Comparison of ENCODE assay signal across 8 cellular contexts in the genomic region with DNA sequence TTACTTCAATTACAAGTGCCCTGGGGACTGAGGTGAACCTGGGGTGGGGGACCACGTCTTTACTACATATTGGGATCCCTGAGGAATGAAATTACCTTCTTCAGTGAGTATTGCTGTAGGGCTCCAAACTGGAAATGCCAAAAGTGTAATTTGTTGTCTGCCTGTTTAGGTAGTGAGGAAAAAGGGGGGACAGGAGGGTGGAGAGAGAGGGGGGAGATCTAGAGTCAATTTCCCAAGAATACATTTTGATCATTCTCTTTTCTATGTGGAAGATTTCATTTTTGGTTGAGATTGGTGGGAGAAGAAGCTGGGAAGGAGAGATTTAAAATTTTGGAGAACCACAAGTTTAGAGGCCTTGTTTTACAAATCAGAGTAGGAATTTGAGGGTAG.
DNase-seq lines count a peak whose midpoint lies in the region; ATAC-seq, FAIRE-seq and TF ChIP-seq lines count a peak whose summit lies in the region.

No MANE protein-coding gene starts in this region.

- WGBS in H9 (ENCODE audit: extremely low coverage, insufficient read length, low lambda C conversion rate), result no CpG with 5 or more reads among the region's 1 CpG
- 41 to 70% methylated on average over 1 of the region's 1 CpG for WGBS in gastroesophageal sphincter (ENCODE audit: low coverage in 1 of 2), 2 donors
- 37 to 49% methylated on average over 1 of the region's 1 CpG for WGBS in sigmoid colon, 2 donors

- H2AFZ ChIP-seq in H9 (ENCODE audit: low read length), result no peak overlapping the region

- H3K14ac ChIP-seq in H9 (ENCODE audit: insufficient read depth, low read length), result peak overlapping the region; percentile 94; the same call in 1 of the 2 replicates

- H3K4me1 Mint-ChIP-seq in H9 (peaks cover 33 to 34% of the 10 kb centered on the region in 2 experiments), WTC11 (peaks cover 37% of the 10 kb centered on the region)

- FAIRE-seq in HTR-8/SVneo (lab: Jason Lieb, UNC), result no peak

- no peaks in the 10 kb centered on the region; a peak in 1 of 5 replicates for H3K9me3 Mint-ChIP-seq in H9
- no peaks in the 10 kb centered on the region for H3K9me3 Mint-ChIP-seq in WTC11

- no peak overlapping the region for H3K56ac ChIP-seq in H9 (ENCODE audit: insufficient read length, low read depth, low read length)

- no peak overlapping the region for H4K5ac ChIP-seq in H9 (ENCODE audit: insufficient read length, low read depth, low read length)

- no peaks in the 10 kb centered on the region for H3K79me1 ChIP-seq in H9 (ENCODE audit: insufficient read depth, low read depth, low read length, poor library complexity, severe bottlenecking)

- H3K4me3 Mint-ChIP-seq in H9 (peak overlapping the region; percentile 83 to 96), WTC11 (peak overlapping the region; percentile 78)

- no peak overlapping the region for H2BK120ac ChIP-seq in H9 (ENCODE audit: low read depth, low read length, poor library complexity, severe bottlenecking)

- peak overlapping the region; percentile 68 for H3K9ac ChIP-seq in H9 (ENCODE audit: extremely low read depth, insufficient read length, low read length)

- H3K4me3 ChIP-seq in gastroesophageal sphincter (peak overlapping the region in 1 of 2 donors; percentile 56), sigmoid colon (peak overlapping the region in 2 of 4 donors; percentile 53 to 58)

- H3K36me3 Mint-ChIP-seq in H9 (ENCODE audit: insufficient read depth in 1 of 3, low read depth in 3 of 3) (peaks cover 0 to 8% (median 4%) of the 10 kb centered on the region in 3 experiments; a peak in 2 of 7 replicates), WTC11 (no peaks in the 10 kb centered on the region)

- H3K27me3 ChIP-seq in H9 (ENCODE audit: insufficient read depth, low read length) (no peaks in the 10 kb centered on the region), gastroesophageal sphincter (no peaks in the 10 kb centered on the region), sigmoid colon (no peaks in the 10 kb centered on the region)

- H3K27ac ChIP-seq in H9 (ENCODE audit: insufficient read length, low read depth, low read length) (peak overlapping the region; percentile 81), gastroesophageal sphincter (peak overlapping the region; percentile 1 to 92 (median 87)), sigmoid colon (peak overlapping the region; percentile 71 to 92 (median 81))

- H3K36me3 ChIP-seq in gastroesophageal sphincter (no peaks in the 10 kb centered on the region), sigmoid colon (no peaks in the 10 kb centered on the region)

- intact Hi-C loops in sigmoid colon (cut with DNase I), result loop anchor here (5.0 kb wide), 1 partner anchor 100 kb away; a partner anchor contains a TSS

- DNase-seq in H9 (no peak), WTC11 (ENCODE audit: low spot score) (no peak), sigmoid colon (no peak), NOMO-1 treated with DMSO at 0.1 percent for 48 hours (lab: John Stamatoyannopoulos, UW; ENCODE audit: unreplicated experiment) (no peak), HTR-8/SVneo (ENCODE audit: insufficient read length, low spot score) (no peak)
- no peak for DNase-seq in stimulated activated CD8-positive, alpha-beta memory T cell treated with anti-CD3 and anti-CD28 coated beads, Interleukin-4, amount 100 ng/mL, for 48 hours

- TF ChIP-seq EP300 in gastroesophageal sphincter (IDR thresholded peaks at IDR 0.05) (no peak), sigmoid colon (IDR thresholded peaks at IDR 0.05) (no peak)

- no peak overlapping the region for H3T11ph ChIP-seq in H9 (ENCODE audit: low read length)

- no peak overlapping the region for H2AK5ac ChIP-seq in H9 (ENCODE audit: insufficient read length, low read length)

- no peak for ATAC-seq in WTC11
- ATAC-seq in gastroesophageal sphincter, result no peak
- no peak for ATAC-seq in GM18858 (IDR thresholded peaks at IDR 0.05; ENCODE audit: unreplicated experiment)

- no peak overlapping the region for H2BK12ac ChIP-seq in H9 (ENCODE audit: insufficient read length, low read depth, low read length)

- no peak overlapping the region for H4K91ac ChIP-seq in H9 (ENCODE audit: insufficient read length, low read depth, low read length)

- TF ChIP-seq CTCF in H9 (conservative IDR thresholded peaks at IDR 0.05) (no peak), WTC11 (IDR thresholded peaks at IDR 0.05) (no peak), gastroesophageal sphincter (IDR thresholded peaks at IDR 0.05) (no peak), sigmoid colon (IDR thresholded peaks at IDR 0.05) (no peak)

- TF ChIP-seq POLR2A in gastroesophageal sphincter (IDR thresholded peaks at IDR 0.05), result no peak
- no peak for TF ChIP-seq POLR2A in sigmoid colon (IDR thresholded peaks at IDR 0.05)

- no peak overlapping the region for H3K4ac ChIP-seq in H9 (ENCODE audit: low read depth, low read length)

- POLR2A ChIA-PET in WTC11 (lab: Charles Lee), result interaction anchor here (0.7 kb wide), 1 partner anchor 701 kb away, joined by 3 read pairs; no protein-coding TSS in a partner anchor

- H4K8ac ChIP-seq in H9 (replicated peaks; ENCODE audit: insufficient read length, low read depth, low read length), result no peak overlapping the region

- H2BK20ac ChIP-seq in H9 (ENCODE audit: low read depth, low read length, poor library complexity, severe bottlenecking), result no peak overlapping the region

- no peaks in the 10 kb centered on the region for H3K9me3 ChIP-seq in H9 (ENCODE audit: control insufficient read depth, low read depth, low read length)
- no peaks in the 10 kb centered on the region for H3K9me3 ChIP-seq in gastroesophageal sphincter
- H3K9me3 ChIP-seq in sigmoid colon, result no peaks in the 10 kb centered on the region

- H3K23ac ChIP-seq in H9 (ENCODE audit: insufficient read length, low read depth, low read length), result no peak overlapping the region

- H4K20me1 ChIP-seq in H9 (ENCODE audit: control insufficient read depth, insufficient read depth, insufficient read length), result no peaks in the 10 kb centered on the region

- no peaks in the 10 kb centered on the region; the same call in 1 of the 2 replicates for H3K4me1 ChIP-seq in H9 (ENCODE audit: insufficient read depth, low read length)
- H3K4me1 ChIP-seq in gastroesophageal sphincter, result peaks cover 19 to 92% (median 38%) of the 10 kb centered on the region in 3 donors
- H3K4me1 ChIP-seq in sigmoid colon, result peaks cover 0 to 57% (median 46%) of the 10 kb centered on the region in 4 donors

- no peak overlapping the region for H2BK5ac ChIP-seq in H9 (ENCODE audit: insufficient read length, low read length)

- H3K79me2 ChIP-seq in H9 (ENCODE audit: insufficient read depth, low read length), result peaks cover 19% of the 10 kb centered on the region; the same call in 1 of the 2 replicates

- H3K18ac ChIP-seq in H9 (ENCODE audit: insufficient read length, low read depth, low read length), result no peak overlapping the region

- no peak overlapping the region for H2BK15ac ChIP-seq in H9 (ENCODE audit: low read depth, low read length)

- CTCF ChIA-PET in WTC11 (lab: Charles Lee), result interaction anchor here (2.4 kb wide), 1 partner anchor 34 kb away, joined by 17 read pairs; no protein-coding TSS in a partner anchor

- peaks cover 13% of the 10 kb centered on the region for H3K23me2 ChIP-seq in H9 (ENCODE audit: insufficient read length, low read depth, low read length, poor library complexity, severe bottlenecking)

- H3K27ac Mint-ChIP-seq in H9 (peak overlapping the region; percentile 80 to 98 (median 96); a peak in 6 of 7 replicates), WTC11 (peak overlapping the region; percentile 99)

- peak overlapping the region; percentile 76 for H3K4me2 ChIP-seq in H9 (ENCODE audit: insufficient read depth, insufficient read length, low read length)

- H3K27me3 Mint-ChIP-seq in H9 (ENCODE audit: low read depth) (no peaks in the 10 kb centered on the region; the same call in 1 of the 2 replicates), WTC11 (ENCODE audit: low read depth) (no peaks in the 10 kb centered on the region)

TF ChIP-seq in WTC11, 78 proteins besides CTCF, POLR2A, EP300 and RAD21 (continues in another document):
- TF ChIP-seq SMAD3 (CRISPR knock-in tag; IDR thresholded peaks at IDR 0.05; ENCODE audit: borderline replicate concordance) (no peak), NFYB (CRISPR knock-in tag; conservative IDR thresholded peaks at IDR 0.05; ENCODE audit: low read depth) (no peak), NR1H2 (CRISPR knock-in tag; IDR thresholded peaks at IDR 0.05) (no peak)
- TF ChIP-seq, protein P1, sequence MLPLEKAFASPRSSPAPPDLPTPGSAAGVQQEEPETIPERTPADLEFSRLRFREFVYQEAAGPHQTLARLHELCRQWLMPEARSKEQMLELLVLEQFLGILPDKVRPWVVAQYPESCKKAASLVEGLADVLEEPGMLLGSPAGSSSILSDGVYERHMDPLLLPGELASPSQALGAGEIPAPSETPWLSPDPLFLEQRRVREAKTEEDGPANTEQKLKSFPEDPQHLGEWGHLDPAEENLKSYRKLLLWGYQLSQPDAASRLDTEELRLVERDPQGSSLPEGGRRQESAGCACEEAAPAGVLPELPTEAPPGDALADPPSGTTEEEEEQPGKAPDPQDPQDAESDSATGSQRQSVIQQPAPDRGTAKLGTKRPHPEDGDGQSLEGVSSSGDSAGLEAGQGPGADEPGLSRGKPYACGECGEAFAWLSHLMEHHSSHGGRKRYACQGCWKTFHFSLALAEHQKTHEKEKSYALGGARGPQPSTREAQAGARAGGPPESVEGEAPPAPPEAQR (CRISPR knock-in tag; IDR thresholded peaks at IDR 0.05), result no peak
- TF ChIP-seq, protein P2, sequence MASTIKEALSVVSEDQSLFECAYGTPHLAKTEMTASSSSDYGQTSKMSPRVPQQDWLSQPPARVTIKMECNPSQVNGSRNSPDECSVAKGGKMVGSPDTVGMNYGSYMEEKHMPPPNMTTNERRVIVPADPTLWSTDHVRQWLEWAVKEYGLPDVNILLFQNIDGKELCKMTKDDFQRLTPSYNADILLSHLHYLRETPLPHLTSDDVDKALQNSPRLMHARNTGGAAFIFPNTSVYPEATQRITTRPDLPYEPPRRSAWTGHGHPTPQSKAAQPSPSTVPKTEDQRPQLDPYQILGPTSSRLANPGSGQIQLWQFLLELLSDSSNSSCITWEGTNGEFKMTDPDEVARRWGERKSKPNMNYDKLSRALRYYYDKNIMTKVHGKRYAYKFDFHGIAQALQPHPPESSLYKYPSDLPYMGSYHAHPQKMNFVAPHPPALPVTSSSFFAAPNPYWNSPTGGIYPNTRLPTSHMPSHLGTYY (CRISPR knock-in tag; IDR thresholded peaks at IDR 0.05), result no peak
- TF ChIP-seq, protein P3, sequence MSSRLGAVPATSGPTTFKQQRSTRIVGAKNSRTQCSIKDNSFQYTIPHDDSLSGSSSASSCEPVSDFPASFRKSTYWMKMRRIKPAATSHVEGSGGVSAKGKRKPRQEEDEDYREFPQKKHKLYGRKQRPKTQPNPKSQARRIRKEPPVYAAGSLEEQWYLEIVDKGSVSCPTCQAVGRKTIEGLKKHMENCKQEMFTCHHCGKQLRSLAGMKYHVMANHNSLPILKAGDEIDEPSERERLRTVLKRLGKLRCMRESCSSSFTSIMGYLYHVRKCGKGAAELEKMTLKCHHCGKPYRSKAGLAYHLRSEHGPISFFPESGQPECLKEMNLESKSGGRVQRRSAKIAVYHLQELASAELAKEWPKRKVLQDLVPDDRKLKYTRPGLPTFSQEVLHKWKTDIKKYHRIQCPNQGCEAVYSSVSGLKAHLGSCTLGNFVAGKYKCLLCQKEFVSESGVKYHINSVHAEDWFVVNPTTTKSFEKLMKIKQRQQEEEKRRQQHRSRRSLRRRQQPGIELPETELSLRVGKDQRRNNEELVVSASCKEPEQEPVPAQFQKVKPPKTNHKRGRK (CRISPR knock-in tag; IDR thresholded peaks at IDR 0.05; ENCODE audit: borderline replicate concordance), result no peak
